In the genomic region with DNA sequence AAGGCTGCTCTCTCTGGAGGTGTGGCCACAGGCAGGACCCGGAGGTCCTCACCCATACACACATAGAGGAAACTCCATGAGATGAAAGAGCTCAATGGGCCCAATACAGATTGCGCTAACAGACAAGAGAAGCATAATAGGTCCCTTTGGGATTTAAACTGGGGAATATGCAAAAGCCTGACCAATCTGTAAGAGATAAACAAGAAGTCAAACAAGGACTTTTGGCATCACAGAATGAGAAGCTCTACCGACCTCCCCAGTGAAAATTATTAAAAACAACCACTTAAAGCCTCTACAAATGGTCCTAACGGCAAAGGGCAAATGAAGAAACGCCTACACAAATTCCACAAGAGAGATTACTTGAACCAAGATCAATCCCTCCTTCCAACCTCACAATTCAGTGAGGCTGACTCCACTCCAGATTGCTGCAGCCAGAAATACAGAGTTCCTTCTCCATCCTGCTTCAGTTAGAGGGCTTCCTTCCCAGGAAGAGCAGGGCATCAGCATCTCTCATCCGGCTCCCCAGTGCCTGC, we compare ENCODE assay signal across 12 cellular contexts. TPM values are rescaled to one million over a fixed set of nuclear protein-coding genes. Genes with fewer than 3 reads are reported as not detected.
DNase-seq lines count a peak whose midpoint lies in the region; ATAC-seq and TF ChIP-seq lines count a peak whose summit lies in the region.
"Had no signal": no experiment of that assay in that cellular context is flagged by ENCODE, and none has a peak within 500 bp of the region (broad histone marks: within the 10 kb centered on the region; RNA-seq: fewer than 3 reads in every experiment).

No MANE protein-coding gene starts in this region.

- H3K27ac Mint-ChIP-seq in CD4-positive, alpha-beta T cell: peak overlapping the region; percentile 58

- no peak for DNase-seq in CD4-positive, alpha-beta T cell
- DNase-seq in adipocyte (ENCODE audit: low read depth): no peak
- no peak for DNase-seq in heart left ventricle
- DNase-seq in sigmoid colon: no peak
- no peak for DNase-seq in activated effector memory CD4-positive, alpha-beta T cell treated with Interleukin-2 at 50 U/mL for 16 hours
- DNase-seq: activated CD8-positive, alpha-beta memory T cell treated with anti-CD3 and anti-CD28 coated beads for 24 hours; NCI-H748 treated with DMSO at 0.1 percent for 48 hours had no signal

- no peaks in the 10 kb centered on the region for H3K9me3 ChIP-seq in CD4-positive, alpha-beta T cell (ENCODE audit: control insufficient read depth, low read length)
- H3K9me3 ChIP-seq in adipocyte (ENCODE audit: control insufficient read depth, low read length) (no peaks in the 10 kb centered on the region), heart left ventricle (no peaks in the 10 kb centered on the region), sigmoid colon (no peaks in the 10 kb centered on the region)
- H3K9me3 ChIP-seq: prostate gland had no signal

- POLR2A ChIA-PET in CD4-positive, alpha-beta T cell (lab: Charles Lee): no interaction called here

- peaks cover 39% of the 10 kb centered on the region for H3K36me3 ChIP-seq in adipocyte (ENCODE audit: control insufficient read depth, insufficient read depth, low read length, severe bottlenecking)
- H3K36me3 ChIP-seq in heart left ventricle: peaks cover 0 to 72% (median 26%) of the 10 kb centered on the region in 9 donors
- peaks cover 0 to 18% (median 6%) of the 10 kb centered on the region in 4 donors for H3K36me3 ChIP-seq in sigmoid colon
- H3K36me3 ChIP-seq: prostate gland had no signal

- CTCF ChIA-PET in CD4-positive, alpha-beta T cell (lab: Charles Lee): no interaction called here

- WGBS in heart left ventricle, 4 donors: 43 to 58% (median 47%) methylated on average over 6 of the region's 6 CpGs
- WGBS in sigmoid colon, 2 donors: 69 to 79% methylated on average over 6 of the region's 6 CpGs

- peaks cover 25% of the 10 kb centered on the region for H3K4me1 ChIP-seq in adipocyte (ENCODE audit: control insufficient read depth, insufficient read depth, low read length)
- peaks cover 0 to 59% (median 44%) of the 10 kb centered on the region in 12 donors for H3K4me1 ChIP-seq in heart left ventricle
- peaks cover 0 to 29% (median 23%) of the 10 kb centered on the region in 4 donors for H3K4me1 ChIP-seq in sigmoid colon
- H3K4me1 ChIP-seq: prostate gland had no signal

- intact Hi-C loops in CD4-positive, alpha-beta T cell (cut with DNase I, micrococcal nuclease): no loop called here
- intact Hi-C loops in heart left ventricle (cut with DNase I): loop anchor here in 3 of 10 donors (10.0 kb wide), 1 partner anchor 189 kb away; a partner anchor contains a TSS
- intact Hi-C loops in sigmoid colon (cut with DNase I): no loop called here

- peaks cover 87% of the 10 kb centered on the region for H3K36me3 Mint-ChIP-seq in CD4-positive, alpha-beta T cell (ENCODE audit: low read depth)

- peak overlapping the region; percentile 19 for H3K4me3 ChIP-seq in adipocyte (ENCODE audit: low read length)
- H3K4me3 ChIP-seq in heart left ventricle: peak overlapping the region in 2 of 12 donors; percentile 4 to 11
- no peak overlapping the region for H3K4me3 ChIP-seq in sigmoid colon
- H3K4me3 ChIP-seq: prostate gland had no signal

- H3K27me3 ChIP-seq in CD4-positive, alpha-beta T cell (ENCODE audit: control insufficient read depth, insufficient read depth, low read length): no peaks in the 10 kb centered on the region
- H3K27me3 ChIP-seq in adipocyte (replicated peaks; ENCODE audit: control insufficient read depth, insufficient read depth, low read length) (no peaks in the 10 kb centered on the region), heart left ventricle (no peaks in the 10 kb centered on the region), sigmoid colon (no peaks in the 10 kb centered on the region)

- H3K4me3 Mint-ChIP-seq in CD4-positive, alpha-beta T cell: no peak overlapping the region

- TF ChIP-seq EP300 in sigmoid colon (IDR thresholded peaks at IDR 0.05): no peak

- H3K9me3 Mint-ChIP-seq in CD4-positive, alpha-beta T cell: no peaks in the 10 kb centered on the region

- peaks cover 87% of the 10 kb centered on the region for H3K4me1 Mint-ChIP-seq in CD4-positive, alpha-beta T cell (ENCODE audit: low read depth)

- TF ChIP-seq CTCF in CD4-positive, alpha-beta T cell (IDR thresholded peaks at IDR 0.05): no peak
- no peak for TF ChIP-seq CTCF in heart left ventricle (IDR thresholded peaks at IDR 0.05)
- TF ChIP-seq CTCF in sigmoid colon (IDR thresholded peaks at IDR 0.05): no peak

- ATAC-seq in CD4-positive, alpha-beta T cell (ENCODE audit: poor library complexity): no peak
- ATAC-seq in heart left ventricle (peak in 3 of 4 donors; percentile 18 to 27 (median 25)), HG03521 (IDR thresholded peaks at IDR 0.05; ENCODE audit: unreplicated experiment) (no peak), HG02610 (IDR thresholded peaks at IDR 0.05; ENCODE audit: unreplicated experiment) (no peak), GM18907 (IDR thresholded peaks at IDR 0.05; ENCODE audit: unreplicated experiment) (no peak)

- no peak overlapping the region for H3K27ac ChIP-seq in CD4-positive, alpha-beta T cell (ENCODE audit: low read depth, low read length)
- H3K27ac ChIP-seq in heart left ventricle (peak overlapping the region; percentile 17 to 89 (median 72)), sigmoid colon (peak overlapping the region; percentile 75 to 85 (median 82))
- H3K27ac ChIP-seq: prostate gland had no signal

- peak overlapping the region; percentile 54 for H3K9ac ChIP-seq in adipocyte (ENCODE audit: low read length)

- H3K27me3 Mint-ChIP-seq in CD4-positive, alpha-beta T cell: no peaks in the 10 kb centered on the region

- TF ChIP-seq POLR2A in heart left ventricle (IDR thresholded peaks at IDR 0.05): no peak
- TF ChIP-seq POLR2A in sigmoid colon (IDR thresholded peaks at IDR 0.05): no peak

RNA-seq across cellular contexts. Expression of a gene that starts 10.8 kb away (rescaled TPM):
- 10 to 100 TPM; 24.9 to 26.0 TPM for total RNA-seq in CD4-positive, alpha-beta T cell
- total RNA-seq in heart left ventricle (10 to 100 TPM; 37.6 to 62.2 (median 45.8) TPM), sigmoid colon (10 to 100 TPM; 28.1 to 47.9 (median 30.7) TPM)
- polyA plus RNA-seq in heart left ventricle (10 to 100 TPM; 46.5 to 57.5 TPM), sigmoid colon (10 to 100 TPM; 28.8 to 32.6 (median 31.2) TPM)

RNA-seq across cellular contexts. Expression of a gene that starts 20.0 kb away (rescaled TPM):
- under 1 TPM; 0.05 to 0.14 TPM for total RNA-seq in CD4-positive, alpha-beta T cell
- total RNA-seq in heart left ventricle (1 to 10 TPM in 3 of 9 donors, under 1 TPM in 6; 0.20 to 2.1 (median 0.70) TPM), sigmoid colon (1 to 10 TPM in 2 of 4 donors, under 1 TPM in 1, not detected in 1; 0.54 to 3.0 (median 1.4) TPM)
- polyA plus RNA-seq in heart left ventricle (1 to 10 TPM; 1.1 to 1.6 TPM), sigmoid colon (100 to 1,000 TPM in 1 of 3 donors, 10 to 100 TPM in 2; 57.6 to 128 (median 67.9) TPM)
- total RNA-seq: SK-MEL-5 had no signal

Comparison
In these comparisons a context has a peak if more than half of its experiments do, and no peak if none do; other contexts are left out.
1. ATAC-seq: peak in heart left ventricle (3 of 4); none in CD4-positive, alpha-beta T cell (single experiment), HG03521 (single experiment), HG02610 (single experiment) and GM18907 (single experiment).